1 cellular context compared by ENCODE assay signal in the genomic region with DNA sequence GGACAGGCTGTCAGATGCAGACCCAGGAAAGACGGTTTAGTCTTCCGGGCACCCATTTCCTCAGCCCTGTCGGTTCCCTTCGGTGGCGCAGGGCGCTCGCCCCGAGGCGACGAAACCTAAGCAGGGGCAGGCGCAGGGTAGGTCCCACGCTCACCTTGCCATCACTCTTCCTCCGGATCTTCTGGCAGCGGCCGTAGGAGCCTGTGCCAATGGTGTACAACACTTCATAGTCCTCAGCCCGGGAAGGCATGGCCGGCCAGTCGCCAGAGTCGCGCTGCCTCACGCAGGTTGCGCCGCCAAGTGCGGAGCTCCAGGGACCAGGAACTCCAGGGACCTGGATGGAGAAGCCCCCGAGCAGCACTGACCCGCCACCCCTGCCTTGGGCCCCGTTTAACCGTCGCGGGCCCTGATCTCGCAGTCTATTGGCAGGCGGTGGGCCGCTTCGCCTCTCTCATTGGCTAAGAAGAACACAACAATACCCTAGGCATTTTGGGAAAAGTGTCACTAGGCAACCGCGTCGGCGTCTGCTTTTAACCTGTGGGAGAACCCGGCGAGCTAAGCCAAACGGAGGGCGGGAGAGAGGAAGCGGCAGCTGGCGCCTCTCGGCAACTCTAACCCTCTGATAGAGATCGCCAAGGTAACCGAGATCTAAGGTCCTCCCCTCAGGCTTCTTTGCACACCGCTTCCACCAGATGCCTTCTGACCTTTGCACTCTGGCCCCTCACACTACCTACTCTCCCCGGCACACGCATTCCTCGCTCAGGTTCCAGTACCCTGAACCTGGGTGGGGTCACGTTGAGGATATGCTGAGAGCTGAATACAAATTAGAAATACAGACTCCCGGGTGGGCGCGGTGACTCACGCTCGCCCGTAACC.
TF ChIP-seq lines count a peak whose summit lies in the region.

A gene (minus strand): TSS at position 392 of the 876 bp plus-strand sequence. CDS start 142 bp downstream, at position 250.

TF ChIP-seq in HCT116, 20 proteins besides CTCF, POLR2A, EP300 and RAD21 (continued from another document):
- TF ChIP-seq, protein P1, sequence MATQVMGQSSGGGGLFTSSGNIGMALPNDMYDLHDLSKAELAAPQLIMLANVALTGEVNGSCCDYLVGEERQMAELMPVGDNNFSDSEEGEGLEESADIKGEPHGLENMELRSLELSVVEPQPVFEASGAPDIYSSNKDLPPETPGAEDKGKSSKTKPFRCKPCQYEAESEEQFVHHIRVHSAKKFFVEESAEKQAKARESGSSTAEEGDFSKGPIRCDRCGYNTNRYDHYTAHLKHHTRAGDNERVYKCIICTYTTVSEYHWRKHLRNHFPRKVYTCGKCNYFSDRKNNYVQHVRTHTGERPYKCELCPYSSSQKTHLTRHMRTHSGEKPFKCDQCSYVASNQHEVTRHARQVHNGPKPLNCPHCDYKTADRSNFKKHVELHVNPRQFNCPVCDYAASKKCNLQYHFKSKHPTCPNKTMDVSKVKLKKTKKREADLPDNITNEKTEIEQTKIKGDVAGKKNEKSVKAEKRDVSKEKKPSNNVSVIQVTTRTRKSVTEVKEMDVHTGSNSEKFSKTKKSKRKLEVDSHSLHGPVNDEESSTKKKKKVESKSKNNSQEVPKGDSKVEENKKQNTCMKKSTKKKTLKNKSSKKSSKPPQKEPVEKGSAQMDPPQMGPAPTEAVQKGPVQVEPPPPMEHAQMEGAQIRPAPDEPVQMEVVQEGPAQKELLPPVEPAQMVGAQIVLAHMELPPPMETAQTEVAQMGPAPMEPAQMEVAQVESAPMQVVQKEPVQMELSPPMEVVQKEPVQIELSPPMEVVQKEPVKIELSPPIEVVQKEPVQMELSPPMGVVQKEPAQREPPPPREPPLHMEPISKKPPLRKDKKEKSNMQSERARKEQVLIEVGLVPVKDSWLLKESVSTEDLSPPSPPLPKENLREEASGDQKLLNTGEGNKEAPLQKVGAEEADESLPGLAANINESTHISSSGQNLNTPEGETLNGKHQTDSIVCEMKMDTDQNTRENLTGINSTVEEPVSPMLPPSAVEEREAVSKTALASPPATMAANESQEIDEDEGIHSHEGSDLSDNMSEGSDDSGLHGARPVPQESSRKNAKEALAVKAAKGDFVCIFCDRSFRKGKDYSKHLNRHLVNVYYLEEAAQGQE (IDR thresholded peaks at IDR 0.05; ENCODE audit: low read depth): no peak
- peak; percentile 80 for TF ChIP-seq SP1 (IDR thresholded peaks at IDR 0.05; ENCODE audit: low read depth)
- TF ChIP-seq YY1 (IDR thresholded peaks at IDR 0.05; ENCODE audit: extremely low read depth, insufficient replicate concordance, low read depth, low read length): peak; percentile 44
- peak; percentile 73 for TF ChIP-seq FOSL1 (IDR thresholded peaks at IDR 0.05; ENCODE audit: low read depth)
- TF ChIP-seq TCF7L2 (IDR thresholded peaks at IDR 0.05; ENCODE audit: borderline replicate concordance, extremely low read depth, insufficient read depth, insufficient read length): peak; percentile 93
